8 cellular contexts compared by ENCODE assay signal in the genomic region with DNA sequence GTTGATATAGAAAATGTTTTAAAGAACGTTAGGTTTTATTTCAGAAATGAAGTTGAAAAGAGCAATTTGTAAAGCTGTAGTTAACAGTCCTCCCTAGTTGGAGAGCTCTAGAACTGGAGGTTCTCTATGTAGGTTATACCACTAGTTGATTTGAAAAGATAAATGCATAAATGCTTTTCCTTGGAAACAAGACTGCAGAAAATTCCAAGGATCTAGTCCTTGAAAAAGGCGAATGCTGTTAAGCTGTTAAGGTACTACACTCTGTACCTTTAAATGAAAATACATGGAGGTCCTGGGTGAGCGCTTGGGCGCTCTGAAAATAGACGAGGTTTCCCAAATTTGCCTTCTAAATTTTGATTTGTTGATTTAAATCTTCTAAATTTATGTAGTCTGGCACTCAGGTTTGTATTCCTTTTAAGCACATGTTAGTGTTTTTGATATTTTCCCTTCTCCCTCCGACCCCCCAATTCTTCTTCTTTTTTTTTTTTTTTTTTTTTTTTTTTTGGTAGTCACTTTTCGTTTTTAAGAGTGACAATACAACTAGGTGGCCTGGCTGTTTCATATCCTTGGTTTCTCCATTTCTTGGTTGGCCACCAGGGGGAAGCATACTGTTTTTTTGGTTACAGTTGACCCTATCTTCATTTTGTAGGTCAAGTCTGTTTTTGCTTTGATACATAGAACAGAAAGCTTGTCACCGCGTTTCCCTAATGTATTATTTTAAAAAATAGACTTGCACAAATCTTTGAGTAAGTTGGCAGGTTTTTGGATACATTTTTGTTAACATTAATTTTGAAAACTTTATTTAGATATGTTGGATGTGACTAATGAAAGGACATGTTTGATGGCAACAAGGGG. TPM values are rescaled to one million over a fixed set of nuclear protein-coding genes. Genes with fewer than 3 reads are reported as not detected.
DNase-seq lines count a peak whose midpoint lies in the region; ATAC-seq, FAIRE-seq and TF ChIP-seq lines count a peak whose summit lies in the region.

No MANE protein-coding gene starts in this region.

- H3K4me3 ChIP-seq in AG09309 (ENCODE audit: control insufficient read depth, low read depth, low read length), result peak overlapping the region; percentile 58

- DNase-seq in AG09309 (ENCODE audit: low read depth), result no peak
- peak; percentile 72 for DNase-seq in M059J (ENCODE audit: low read depth)
- DNase-seq in SIG-M5 (lab: John Stamatoyannopoulos, UW), result peak; percentile 17
- peak; percentile 82 for DNase-seq in activated naive CD4-positive, alpha-beta T cell treated with anti-CD3 and anti-CD28 coated beads for 36 hours
- DNase-seq in germinal center (ENCODE audit: low spot score), result peak; percentile 78
- no peak for DNase-seq in osteocyte (ENCODE audit: extremely low spot score, unreplicated experiment)
- DNase-seq in urothelium cell line (ENCODE audit: low spot score), result peak; percentile 65

- H3K27me3 Mint-ChIP-seq in activated naive CD4-positive, alpha-beta T cell treated with anti-CD3 and anti-CD28 coated beads for 36 hours (ENCODE audit: low read depth), result peaks cover 7% of the 10 kb centered on the region
- no peaks in the 10 kb centered on the region for H3K27me3 Mint-ChIP-seq in osteocyte (ENCODE audit: unreplicated experiment)

- peak overlapping the region; percentile 81 for H3K4me3 Mint-ChIP-seq in activated naive CD4-positive, alpha-beta T cell treated with anti-CD3 and anti-CD28 coated beads for 36 hours
- peak overlapping the region; percentile 87 for H3K4me3 Mint-ChIP-seq in osteocyte (ENCODE audit: unreplicated experiment)

- no peak for FAIRE-seq in urothelium cell line (lab: Jason Lieb, UNC)

- TF ChIP-seq CTCF in AG09309 (IDR thresholded peaks at IDR 0.05; ENCODE audit: control insufficient read depth, insufficient read depth, low read depth, low read length, missing control alignments) (peak; percentile 68), osteocyte (IDR thresholded peaks at IDR 0.05) (peak; percentile 70)

- ATAC-seq in GM18909 (IDR thresholded peaks at IDR 0.05; ENCODE audit: poor library complexity, unreplicated experiment), result peak; percentile 58

- intact Hi-C loops in activated naive CD4-positive, alpha-beta T cell treated with anti-CD3 and anti-CD28 coated beads for 36 hours (cut with micrococcal nuclease), result loop anchor here (1.0 to 5.0 kb wide), 7 partner anchors 29 to 658 kb away; a partner anchor contains a TSS

- peaks cover 25% of the 10 kb centered on the region for H3K4me1 Mint-ChIP-seq in activated naive CD4-positive, alpha-beta T cell treated with anti-CD3 and anti-CD28 coated beads for 36 hours (ENCODE audit: low read depth)
- H3K4me1 Mint-ChIP-seq in osteocyte (ENCODE audit: unreplicated experiment), result peaks cover 22% of the 10 kb centered on the region

- CTCF ChIA-PET in activated naive CD4-positive, alpha-beta T cell treated with anti-CD3 and anti-CD28 coated beads for 36 hours (lab: Charles Lee), result interaction anchor here (0.5 to 4.4 kb wide), 18 partner anchors 9 to 1148 kb away, joined by 3 to 16 read pairs (median 3); a partner anchor contains a TSS

- peaks cover 5% of the 10 kb centered on the region for H3K36me3 Mint-ChIP-seq in activated naive CD4-positive, alpha-beta T cell treated with anti-CD3 and anti-CD28 coated beads for 36 hours (ENCODE audit: low read depth)
- peaks cover 12% of the 10 kb centered on the region for H3K36me3 Mint-ChIP-seq in osteocyte (ENCODE audit: unreplicated experiment)

- no peak overlapping the region for H3K27ac Mint-ChIP-seq in activated naive CD4-positive, alpha-beta T cell treated with anti-CD3 and anti-CD28 coated beads for 36 hours
- peak overlapping the region; percentile 83 for H3K27ac Mint-ChIP-seq in osteocyte (ENCODE audit: unreplicated experiment)

- peaks cover 3% of the 10 kb centered on the region for H3K9me3 Mint-ChIP-seq in activated naive CD4-positive, alpha-beta T cell treated with anti-CD3 and anti-CD28 coated beads for 36 hours
- H3K9me3 Mint-ChIP-seq in osteocyte (ENCODE audit: unreplicated experiment), result no peaks in the 10 kb centered on the region

RNA-seq across cellular contexts. Expression of a gene that starts 2.7 kb away (rescaled TPM):
- 0.49 and 0.52 TPM in 2 replicates for total RNA-seq in M059J (2014; rRNA removed; shearing (Covaris generic))
- total RNA-seq in activated naive CD4-positive, alpha-beta T cell treated with anti-CD3 and anti-CD28 coated beads for 36 hours, result under 1 TPM; 0.72 TPM
- total RNA-seq in osteocyte, result 7.5 and 9.0 TPM in 2 replicates

RNA-seq across cellular contexts. Expression of a gene that starts 34.2 kb away (rescaled TPM):
- not detected in 2 replicates for total RNA-seq in M059J (2014; rRNA removed; shearing (Covaris generic))
- total RNA-seq in activated naive CD4-positive, alpha-beta T cell treated with anti-CD3 and anti-CD28 coated beads for 36 hours, result 1 to 10 TPM; 1.0 to 1.3 TPM
- total RNA-seq in osteocyte, result not detected in 2 replicates

Comparison
In these comparisons a context has a peak if more than half of its experiments do, and no peak if none do; other contexts are left out.
1. DNase-seq: peak in M059J (single experiment), SIG-M5 (single experiment), activated naive CD4-positive, alpha-beta T cell treated with anti-CD3 and anti-CD28 coated beads for 36 hours (single experiment), germinal center (single experiment) and urothelium cell line (single experiment); none in AG09309 (single experiment) and osteocyte (single experiment).